In the genomic region with DNA sequence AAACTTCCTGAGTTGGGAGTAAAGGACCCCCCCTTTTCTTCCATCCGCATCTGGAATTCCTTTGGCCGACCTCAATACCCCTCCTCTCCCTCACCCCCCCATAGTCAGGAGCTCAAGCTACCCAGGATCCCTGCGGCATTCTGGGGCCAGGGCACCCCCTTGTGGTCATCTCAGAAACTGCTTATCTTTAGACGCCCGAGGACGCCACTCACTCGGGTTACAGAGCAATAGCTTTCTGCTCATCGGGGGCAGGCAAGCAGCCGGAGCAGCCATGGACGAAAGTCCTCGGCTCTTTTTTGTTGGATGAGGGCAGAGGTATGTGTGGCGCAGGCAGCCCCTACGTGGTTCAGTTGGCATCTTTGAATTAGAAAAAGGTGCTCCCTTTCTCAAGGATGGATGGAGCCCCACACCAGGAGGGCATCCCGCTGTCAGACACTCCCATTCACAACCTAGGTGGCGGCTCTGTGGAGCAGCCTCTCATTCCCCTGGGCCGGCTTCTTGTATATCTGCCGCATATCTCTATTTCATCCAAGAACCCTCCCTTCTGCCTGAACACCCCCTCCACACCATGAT, we compare ENCODE assay signal across 1 cellular context.
A peak's percentile ranks its signal among the peaks of the same experiment; 100 is the strongest.
TF ChIP-seq lines count a peak whose summit lies in the region.

No MANE protein-coding gene starts in this region.

TF ChIP-seq in HepG2, 621 proteins besides CTCF, POLR2A, EP300 and RAD21 (continued from another document):
- TF ChIP-seq, protein P1, sequence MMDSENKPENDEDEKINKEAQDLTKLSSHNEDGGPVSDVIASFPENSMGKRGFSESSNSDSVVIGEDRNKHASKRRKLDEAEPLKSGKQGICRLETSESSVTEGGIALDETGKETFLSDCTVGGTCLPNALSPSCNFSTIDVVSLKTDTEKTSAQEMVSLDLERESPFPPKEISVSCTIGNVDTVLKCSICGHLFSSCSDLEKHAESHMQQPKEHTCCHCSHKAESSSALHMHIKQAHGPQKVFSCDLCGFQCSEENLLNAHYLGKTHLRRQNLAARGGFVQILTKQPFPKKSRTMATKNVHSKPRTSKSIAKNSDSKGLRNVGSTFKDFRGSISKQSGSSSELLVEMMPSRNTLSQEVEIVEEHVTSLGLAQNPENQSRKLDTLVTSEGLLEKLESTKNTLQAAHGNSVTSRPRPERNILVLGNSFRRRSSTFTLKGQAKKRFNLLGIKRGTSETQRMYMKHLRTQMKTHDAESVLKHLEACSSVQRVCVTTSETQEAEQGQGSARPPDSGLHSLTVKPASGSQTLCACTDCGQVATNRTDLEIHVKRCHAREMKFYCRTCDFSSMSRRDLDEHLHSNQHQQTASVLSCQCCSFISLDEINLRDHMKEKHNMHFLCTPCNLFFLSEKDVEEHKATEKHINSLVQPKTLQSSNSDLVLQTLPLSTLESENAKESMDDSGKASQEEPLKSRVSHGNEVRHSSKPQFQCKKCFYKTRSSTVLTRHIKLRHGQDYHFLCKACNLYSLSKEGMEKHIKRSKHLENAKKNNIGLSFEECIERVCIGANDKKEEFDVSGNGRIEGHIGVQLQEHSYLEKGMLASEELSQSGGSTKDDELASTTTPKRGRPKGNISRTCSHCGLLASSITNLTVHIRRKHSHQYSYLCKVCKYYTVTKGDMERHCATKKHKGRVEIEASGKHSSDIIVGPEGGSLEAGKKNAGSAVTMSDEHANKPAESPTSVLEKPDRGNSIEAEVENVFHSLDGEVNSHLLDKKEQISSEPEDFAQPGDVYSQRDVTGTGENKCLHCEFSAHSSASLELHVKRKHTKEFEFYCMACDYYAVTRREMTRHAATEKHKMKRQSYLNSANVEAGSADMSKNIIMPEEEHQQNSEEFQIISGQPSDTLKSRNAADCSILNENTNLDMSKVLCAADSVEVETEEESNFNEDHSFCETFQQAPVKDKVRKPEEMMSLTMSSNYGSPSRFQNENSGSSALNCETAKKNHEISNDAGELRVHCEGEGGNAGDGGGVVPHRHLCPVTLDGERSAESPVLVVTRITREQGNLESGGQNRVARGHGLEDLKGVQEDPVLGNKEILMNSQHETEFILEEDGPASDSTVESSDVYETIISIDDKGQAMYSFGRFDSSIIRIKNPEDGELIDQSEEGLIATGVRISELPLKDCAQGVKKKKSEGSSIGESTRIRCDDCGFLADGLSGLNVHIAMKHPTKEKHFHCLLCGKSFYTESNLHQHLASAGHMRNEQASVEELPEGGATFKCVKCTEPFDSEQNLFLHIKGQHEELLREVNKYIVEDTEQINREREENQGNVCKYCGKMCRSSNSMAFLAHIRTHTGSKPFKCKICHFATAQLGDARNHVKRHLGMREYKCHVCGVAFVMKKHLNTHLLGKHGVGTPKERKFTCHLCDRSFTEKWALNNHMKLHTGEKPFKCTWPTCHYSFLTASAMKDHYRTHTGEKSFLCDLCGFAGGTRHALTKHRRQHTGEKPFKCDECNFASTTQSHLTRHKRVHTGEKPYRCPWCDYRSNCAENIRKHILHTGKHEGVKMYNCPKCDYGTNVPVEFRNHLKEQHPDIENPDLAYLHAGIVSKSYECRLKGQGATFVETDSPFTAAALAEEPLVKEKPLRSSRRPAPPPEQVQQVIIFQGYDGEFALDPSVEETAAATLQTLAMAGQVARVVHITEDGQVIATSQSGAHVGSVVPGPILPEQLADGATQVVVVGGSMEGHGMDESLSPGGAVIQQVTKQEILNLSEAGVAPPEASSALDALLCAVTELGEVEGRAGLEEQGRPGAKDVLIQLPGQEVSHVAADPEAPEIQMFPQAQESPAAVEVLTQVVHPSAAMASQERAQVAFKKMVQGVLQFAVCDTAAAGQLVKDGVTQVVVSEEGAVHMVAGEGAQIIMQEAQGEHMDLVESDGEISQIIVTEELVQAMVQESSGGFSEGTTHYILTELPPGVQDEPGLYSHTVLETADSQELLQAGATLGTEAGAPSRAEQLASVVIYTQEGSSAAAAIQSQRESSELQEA (CRISPR knock-in tag; IDR thresholded peaks at IDR 0.05; ENCODE audit: not compliant biosample characterization) = no peak
- TF ChIP-seq ZNF549 (CRISPR knock-in tag; IDR thresholded peaks at IDR 0.05) (no peak), ZNF317 (CRISPR knock-in tag; IDR thresholded peaks at IDR 0.05) (peak; percentile 28; the same call in 1 of the 2 replicates), CENPX (CRISPR knock-in tag; IDR thresholded peaks at IDR 0.05) (no peak), KMT2A (CRISPR knock-in tag; IDR thresholded peaks at IDR 0.05) (0 out of 2 replicates have a peak, but pooled peaks have one; percentile 33), THAP11 (CRISPR knock-in tag; IDR thresholded peaks at IDR 0.05) (0 out of 2 replicates have a peak, but pooled peaks have one; percentile 18), KLF6 (CRISPR knock-in tag; IDR thresholded peaks at IDR 0.05) (no peak), ETV5 (CRISPR knock-in tag; IDR thresholded peaks at IDR 0.05; ENCODE audit: borderline replicate concordance) (no peak), ZNF17 (CRISPR knock-in tag; IDR thresholded peaks at IDR 0.05) (no peak), ERF (CRISPR knock-in tag; IDR thresholded peaks at IDR 0.05) (peak; percentile 33; the same call in 1 of the 2 replicates), SIX1 (CRISPR knock-in tag; IDR thresholded peaks at IDR 0.05; ENCODE audit: borderline replicate concordance) (no peak), KLF11 (CRISPR knock-in tag; IDR thresholded peaks at IDR 0.05) (no peak), IRF2 (CRISPR knock-in tag; IDR thresholded peaks at IDR 0.05) (0 out of 2 replicates have a peak, but pooled peaks have one; percentile 35), ZNF703 (CRISPR knock-in tag; IDR thresholded peaks at IDR 0.05; ENCODE audit: borderline replicate concordance) (no peak), ZFP36L2 (CRISPR knock-in tag; IDR thresholded peaks at IDR 0.05) (no peak), AFF4 (CRISPR knock-in tag; IDR thresholded peaks at IDR 0.05) (no peak), HIVEP1 (CRISPR knock-in tag; IDR thresholded peaks at IDR 0.05) (no peak), HMGA1 (CRISPR knock-in tag; conservative IDR thresholded peaks at IDR 0.05) (no peak), ZIK1 (CRISPR knock-in tag; IDR thresholded peaks at IDR 0.05; ENCODE audit: borderline replicate concordance, low read depth) (no peak), PATZ1 (CRISPR knock-in tag; IDR thresholded peaks at IDR 0.05) (peak; percentile 37; the same call in 1 of the 2 replicates), MEIS2 (CRISPR knock-in tag; IDR thresholded peaks at IDR 0.05) (no peak), MAX (IDR thresholded peaks at IDR 0.05) (0 out of 2 replicates have a peak, but pooled peaks have one; percentile 26), KDM2A (CRISPR knock-in tag; IDR thresholded peaks at IDR 0.05; ENCODE audit: borderline replicate concordance, low read depth) (peak; percentile 54; the same call in 1 of the 2 replicates), U2AF1 (optimal IDR thresholded peaks at IDR 0.05; ENCODE audit: low read depth, low read length) (peak; percentile 35), ZNF33A (CRISPR knock-in tag; IDR thresholded peaks at IDR 0.05; ENCODE audit: borderline replicate concordance) (no peak)
- TF ChIP-seq, protein P2, sequence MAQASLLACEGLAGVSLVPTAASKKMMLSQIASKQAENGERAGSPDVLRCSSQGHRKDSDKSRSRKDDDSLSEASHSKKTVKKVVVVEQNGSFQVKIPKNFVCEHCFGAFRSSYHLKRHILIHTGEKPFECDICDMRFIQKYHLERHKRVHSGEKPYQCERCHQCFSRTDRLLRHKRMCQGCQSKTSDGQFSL (CRISPR knock-in tag; IDR thresholded peaks at IDR 0.05) = peak; percentile 78
- TF ChIP-seq, protein P3, sequence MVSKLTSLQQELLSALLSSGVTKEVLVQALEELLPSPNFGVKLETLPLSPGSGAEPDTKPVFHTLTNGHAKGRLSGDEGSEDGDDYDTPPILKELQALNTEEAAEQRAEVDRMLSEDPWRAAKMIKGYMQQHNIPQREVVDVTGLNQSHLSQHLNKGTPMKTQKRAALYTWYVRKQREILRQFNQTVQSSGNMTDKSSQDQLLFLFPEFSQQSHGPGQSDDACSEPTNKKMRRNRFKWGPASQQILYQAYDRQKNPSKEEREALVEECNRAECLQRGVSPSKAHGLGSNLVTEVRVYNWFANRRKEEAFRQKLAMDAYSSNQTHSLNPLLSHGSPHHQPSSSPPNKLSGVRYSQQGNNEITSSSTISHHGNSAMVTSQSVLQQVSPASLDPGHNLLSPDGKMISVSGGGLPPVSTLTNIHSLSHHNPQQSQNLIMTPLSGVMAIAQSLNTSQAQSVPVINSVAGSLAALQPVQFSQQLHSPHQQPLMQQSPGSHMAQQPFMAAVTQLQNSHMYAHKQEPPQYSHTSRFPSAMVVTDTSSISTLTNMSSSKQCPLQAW (CRISPR knock-in tag; IDR thresholded peaks at IDR 0.05) = peak; percentile 29; the same call in 1 of the 2 replicates
- TF ChIP-seq, protein P4, sequence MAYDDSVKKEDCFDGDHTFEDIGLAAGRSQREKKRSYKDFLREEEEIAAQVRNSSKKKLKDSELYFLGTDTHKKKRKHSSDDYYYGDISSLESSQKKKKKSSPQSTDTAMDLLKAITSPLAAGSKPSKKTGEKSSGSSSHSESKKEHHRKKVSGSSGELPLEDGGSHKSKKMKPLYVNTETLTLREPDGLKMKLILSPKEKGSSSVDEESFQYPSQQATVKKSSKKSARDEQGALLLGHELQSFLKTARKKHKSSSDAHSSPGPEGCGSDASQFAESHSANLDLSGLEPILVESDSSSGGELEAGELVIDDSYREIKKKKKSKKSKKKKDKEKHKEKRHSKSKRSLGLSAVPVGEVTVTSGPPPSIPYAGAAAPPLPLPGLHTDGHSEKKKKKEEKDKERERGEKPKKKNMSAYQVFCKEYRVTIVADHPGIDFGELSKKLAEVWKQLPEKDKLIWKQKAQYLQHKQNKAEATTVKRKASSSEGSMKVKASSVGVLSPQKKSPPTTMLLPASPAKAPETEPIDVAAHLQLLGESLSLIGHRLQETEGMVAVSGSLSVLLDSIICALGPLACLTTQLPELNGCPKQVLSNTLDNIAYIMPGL (CRISPR knock-in tag; IDR thresholded peaks at IDR 0.05; ENCODE audit: borderline replicate concordance in 1 of 2, low read depth in 1 of 2) = peak; percentile 52 to 53; a peak in 2 of 4 replicates
